In the genomic region with DNA sequence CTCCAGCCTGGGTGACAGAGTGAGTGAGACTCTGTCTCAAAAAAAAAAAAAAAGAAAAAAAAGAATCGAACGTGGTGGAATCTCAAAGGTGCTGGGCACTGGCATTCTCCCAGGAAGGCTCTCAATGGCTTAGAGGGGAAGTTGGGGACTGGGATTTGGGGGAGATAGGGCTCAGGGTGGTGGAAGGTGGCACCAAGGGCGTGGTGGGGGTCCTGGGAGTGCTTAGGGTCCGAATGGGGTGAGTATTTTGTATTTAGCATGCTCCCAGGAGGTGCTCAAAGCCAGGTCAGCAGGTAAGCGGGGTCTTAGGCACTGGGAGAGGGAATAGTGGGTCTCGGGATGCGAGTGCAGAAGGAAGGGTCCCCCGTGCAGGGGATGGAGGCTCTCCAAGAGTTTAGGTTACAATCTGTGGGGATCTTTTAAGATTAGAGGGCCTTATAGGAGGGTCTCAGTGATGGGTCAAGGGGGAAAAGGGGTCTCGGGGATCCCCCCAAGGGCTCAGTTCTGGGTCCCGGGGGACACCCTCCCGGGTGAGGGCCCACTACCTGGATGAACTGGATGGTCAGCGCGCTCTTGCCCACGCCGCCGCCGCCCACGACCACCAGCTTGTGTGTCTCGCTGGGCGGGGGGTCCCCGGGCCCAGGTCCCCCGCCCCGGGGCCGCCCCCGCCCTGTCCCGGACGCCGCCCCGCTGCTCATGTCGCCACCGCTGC, we compare ENCODE assay signal across 8 cellular contexts. TPM values are rescaled to one million over a fixed set of nuclear protein-coding genes. Genes with fewer than 3 reads are reported as not detected.
DNase-seq lines count a peak whose midpoint lies in the region; ATAC-seq and TF ChIP-seq lines count a peak whose summit lies in the region.

No MANE protein-coding gene starts in this region.

- DNase-seq in RWPE2 (ENCODE audit: low spot score): peak; percentile 43
- DNase-seq in esophagus muscularis mucosa (ENCODE audit: extremely low spot score): no peak
- peak; percentile 20 for DNase-seq in pons (ENCODE audit: low spot score)
- DNase-seq in foreskin melanocyte: no peak
- no peak for DNase-seq in GOT3 (lab: John Stamatoyannopoulos, UW)
- DNase-seq in GM13976 (ENCODE audit: low spot score): no peak
- no peak for DNase-seq in islet precursor cell

- no peak for ATAC-seq in RWPE2 (ENCODE audit: low read depth)

- WGBS in esophagus muscularis mucosa: 5% methylated on average over 12 of the region's 31 CpGs

- TF ChIP-seq POLR2A in esophagus muscularis mucosa (IDR thresholded peaks at IDR 0.05; ENCODE audit: low read depth): peak; percentile 54

- in situ Hi-C loops in GM13976 (cut with MboI; ENCODE audit: low sequenced_read_pairs, unreplicated experiment): no loop called here

- H3K4me3 ChIP-seq in DOHH2 (ENCODE audit: low read length): peak overlapping the region; percentile 66
- H3K4me3 ChIP-seq in RWPE2 (ENCODE audit: severe bottlenecking): peak overlapping the region; percentile 59
- H3K4me3 ChIP-seq in esophagus muscularis mucosa: peak overlapping the region; percentile 69 to 97 (median 76)

- intact Hi-C loops in esophagus muscularis mucosa (cut with DNase I): loop anchor here (2.0 to 5.0 kb wide), 2 partner anchors 38 to 47 kb away; a partner anchor contains a TSS

- no peak for TF ChIP-seq CTCF in DOHH2 (IDR thresholded peaks at IDR 0.05; ENCODE audit: low read depth, low read length, poor library complexity, severe bottlenecking)
- TF ChIP-seq CTCF in RWPE2 (IDR thresholded peaks at IDR 0.05; ENCODE audit: poor library complexity, severe bottlenecking): no peak
- TF ChIP-seq CTCF in esophagus muscularis mucosa (IDR thresholded peaks at IDR 0.05): no peak
- no peak for TF ChIP-seq CTCF in GM13976 (IDR thresholded peaks at IDR 0.05; ENCODE audit: borderline replicate concordance, control extremely low read depth, extremely low read depth, insufficient read depth, missing control alignments)

- H4K20me1 ChIP-seq in DOHH2 (ENCODE audit: control insufficient read depth, insufficient read depth, low read depth, low read length): no peaks in the 10 kb centered on the region

- peaks cover 6% of the 10 kb centered on the region for H3F3A ChIP-seq in DOHH2 (ENCODE audit: control insufficient read depth, insufficient read depth)

- no peak for TF ChIP-seq EP300 in esophagus muscularis mucosa (IDR thresholded peaks at IDR 0.05)

- peaks cover 32% of the 10 kb centered on the region for H3K4me1 ChIP-seq in DOHH2 (ENCODE audit: control insufficient read depth, low read length)
- H3K4me1 ChIP-seq in RWPE2 (ENCODE audit: insufficient read depth, poor library complexity, severe bottlenecking): no peaks in the 10 kb centered on the region
- peaks cover 58 to 77% (median 73%) of the 10 kb centered on the region in 4 donors for H3K4me1 ChIP-seq in esophagus muscularis mucosa

- peaks cover 19% of the 10 kb centered on the region for H3K27me3 ChIP-seq in DOHH2 (ENCODE audit: control insufficient read depth, low read length)
- no peaks in the 10 kb centered on the region for H3K27me3 ChIP-seq in RWPE2 (ENCODE audit: insufficient read depth, poor library complexity, severe bottlenecking)
- no peaks in the 10 kb centered on the region for H3K27me3 ChIP-seq in esophagus muscularis mucosa

- peak overlapping the region; percentile 76 for H3K4me2 ChIP-seq in DOHH2 (ENCODE audit: low read length)

- H3K79me2 ChIP-seq in DOHH2 (ENCODE audit: control insufficient read depth, low read length): peaks cover 32% of the 10 kb centered on the region

- no peaks in the 10 kb centered on the region for H3K9me2 ChIP-seq in DOHH2 (replicated peaks; ENCODE audit: control insufficient read depth, low read length)

- no peaks in the 10 kb centered on the region for H3K9me3 ChIP-seq in DOHH2 (ENCODE audit: control insufficient read depth, insufficient read depth, low read length)
- H3K9me3 ChIP-seq in RWPE2 (ENCODE audit: severe bottlenecking): no peaks in the 10 kb centered on the region
- no peaks in the 10 kb centered on the region for H3K9me3 ChIP-seq in esophagus muscularis mucosa

- H3K36me3 ChIP-seq in DOHH2 (ENCODE audit: control insufficient read depth, low read length) (peaks cover 19% of the 10 kb centered on the region), RWPE2 (ENCODE audit: low read depth) (peaks cover 9% of the 10 kb centered on the region), esophagus muscularis mucosa (peaks cover 4 to 26% (median 25%) of the 10 kb centered on the region in 4 donors)

- H3K27ac ChIP-seq in DOHH2 (ENCODE audit: low read depth, low read length) (no peak overlapping the region), RWPE2 (ENCODE audit: poor library complexity, severe bottlenecking) (peak overlapping the region; percentile 99), esophagus muscularis mucosa (replicated peaks in 1 of 4) (peak overlapping the region; percentile 98 to 100 (median 98))

RNA-seq across cellular contexts. Expression of a gene that starts 0.4 kb away (rescaled TPM):
- total RNA-seq in esophagus muscularis mucosa: 100 to 1,000 TPM; 134 to 205 (median 187) TPM

RNA-seq across cellular contexts. Expression of a gene that starts 2.5 kb away (rescaled TPM):
- 10 to 100 TPM; 19.2 to 50.9 (median 30.9) TPM for total RNA-seq in esophagus muscularis mucosa

RNA-seq across cellular contexts. Expression of a gene that starts 26.1 kb away (rescaled TPM):
- total RNA-seq in esophagus muscularis mucosa: 10 to 100 TPM; 38.8 to 61.7 (median 56.7) TPM

RNA-seq across cellular contexts. Expression of a gene that starts 26.2 kb away (rescaled TPM):
- total RNA-seq in esophagus muscularis mucosa: 1 to 10 TPM; 4.2 to 9.9 (median 6.0) TPM

RNA-seq across cellular contexts. Expression of a gene that starts 37.5 kb away (rescaled TPM):
- total RNA-seq in esophagus muscularis mucosa: 100 to 1,000 TPM; 102 to 191 (median 144) TPM

Comparison
In these comparisons a context has a peak if more than half of its experiments do, and no peak if none do; other contexts are left out.
1. DNase-seq: peak in RWPE2 (single experiment) and pons (single experiment); none in esophagus muscularis mucosa (single experiment), foreskin melanocyte (single experiment), GOT3 (single experiment), GM13976 (single experiment) and islet precursor cell (single experiment).
2. Peak in every context shown above with its lines, with median percentiles within 50 percentile points of each other: H3K4me3 ChIP-seq.